28 cellular contexts compared by ENCODE assay signal in the genomic region with DNA sequence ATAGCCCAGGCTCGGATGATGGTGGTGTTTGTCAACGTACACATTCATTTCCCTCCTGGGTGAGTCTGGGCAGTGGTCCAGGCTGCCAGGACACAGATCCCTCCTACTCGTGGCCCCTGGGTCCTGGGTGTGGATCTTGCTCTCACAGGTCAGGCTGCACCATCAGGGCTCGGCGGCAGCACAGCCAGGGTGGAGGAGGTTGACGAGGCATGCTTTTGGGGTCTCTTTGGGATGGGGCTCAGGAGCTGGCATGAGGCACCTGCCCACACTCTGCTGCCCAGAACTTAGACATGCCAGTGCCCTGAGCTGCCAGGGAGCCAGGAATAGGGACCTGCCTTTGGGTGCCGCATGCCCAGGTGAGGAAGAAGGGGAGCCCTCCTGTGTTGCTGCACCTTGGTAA.
"Had no signal": no experiment of that assay in that cellular context is flagged by ENCODE, and none has a peak within 500 bp of the region (broad histone marks: within the 10 kb centered on the region; RNA-seq: fewer than 3 reads in every experiment).

No MANE protein-coding gene starts in this region.

- H3K9me3 ChIP-seq: adrenal gland, body of pancreas, colonic mucosa, esophagus squamous epithelium had no signal

- H3K4me3 ChIP-seq: adrenal gland, body of pancreas, colonic mucosa, esophagus squamous epithelium had no signal

- H3K27ac Mint-ChIP-seq: activated B cell treated with CpG ODN at 0.5 μM for 24 hours; activated CD8-positive, alpha-beta T cell treated with anti-CD3 and anti-CD28 coated beads for 36 hours; activated naive CD8-positive, alpha-beta T cell; activated T-helper 17 cell treated with anti-CD3 and anti-CD28 coated beads, Interleukin-2, amount 50 U/mL, for 72 hours; T-helper 17 cell; T-helper 2 cell treated with Interferon-gamma antibody and Interleukin-4, amounts not matched to agents 5 μg/mL and 100 μg/mL, for 36 hours had no signal

- H3K27ac ChIP-seq: adrenal gland, body of pancreas, colonic mucosa, epithelial cell of prostate, esophagus squamous epithelium, WERI-Rb-1 had no signal

- H3K36me3 Mint-ChIP-seq: activated naive CD8-positive, alpha-beta T cell had no signal

- H3K36me3 ChIP-seq: adrenal gland, colonic mucosa, esophagus squamous epithelium, WERI-Rb-1 had no signal

- DNase-seq: activated B cell treated with CpG ODN at 0.5 μM for 24 hours; activated CD4-positive, alpha-beta T cell treated with anti-CD3 and anti-CD28 coated beads for 48 hours; activated CD4-positive, alpha-beta T cell treated with anti-CD3 and anti-CD28 coated beads, Interleukin-2, amount 50 U/mL, for 1 hour; activated CD4-positive, alpha-beta T cell treated with anti-CD3 and anti-CD28 coated beads, Interleukin-2, amount 50 U/mL, for 48 hours; activated CD8-positive, alpha-beta memory T cell treated with anti-CD3 and anti-CD28 coated beads for 24 hours; activated CD8-positive, alpha-beta T cell treated with anti-CD3 and anti-CD28 coated beads for 36 hours; activated effector memory CD4-positive, alpha-beta T cell treated with Interleukin-2 at 50 U/mL for 16 hours; activated gamma-delta T cell treated with Interleukin-2 at 50 U/mL for 16 hours; activated naive CD4-positive, alpha-beta T cell treated with anti-CD3 and anti-CD28 coated beads, Interleukin-2, amount 50 U/mL, for 16 hours; activated naive CD4-positive, alpha-beta T cell treated with Interleukin-2 at 50 U/mL for 16 hours; activated T-cell treated with anti-CD3 and anti-CD28 coated beads, Interleukin-2, amount 50 U/mL, for 4 hours; adrenal gland; amygdala; body of pancreas; caudate nucleus; colonic mucosa; effector CD8-positive, alpha-beta T cell; esophagus squamous epithelium; foreskin melanocyte; T-helper 1 cell; T-helper 17 cell; T1000; WERI-Rb-1 had no signal

- ATAC-seq: activated CD4-positive, CD25-positive, alpha-beta regulatory T cell treated with anti-CD3 and anti-CD28 coated beads, Interleukin-2, amount 50 U/mL, for 24 hours; activated CD8-positive, alpha-beta T cell treated with anti-CD3 and anti-CD28 coated beads for 36 hours; activated T-cell treated with anti-CD3 and anti-CD28 coated beads, Interleukin-2, amount 50 U/mL, for 4 hours; activated T-helper 17 cell treated with anti-CD3 and anti-CD28 coated beads, Interleukin-2, amount 50 U/mL, for 72 hours; body of pancreas; T-helper 17 cell had no signal

- H3K4me1 ChIP-seq: adrenal gland, colonic mucosa had no signal

- H3K9me3 Mint-ChIP-seq: activated B cell treated with CpG ODN at 0.5 μM for 24 hours; activated CD8-positive, alpha-beta T cell treated with anti-CD3 and anti-CD28 coated beads for 36 hours; activated T-cell treated with anti-CD3 and anti-CD28 coated beads, Interleukin-2, amount 50 U/mL, for 4 hours; activated T-helper 17 cell treated with anti-CD3 and anti-CD28 coated beads, Interleukin-2, amount 50 U/mL, for 72 hours; T-helper 2 cell treated with Interferon-gamma antibody and Interleukin-4, amounts not matched to agents 5 μg/mL and 100 μg/mL, for 36 hours had no signal

- H3K27me3 Mint-ChIP-seq: activated T-helper 17 cell treated with anti-CD3 and anti-CD28 coated beads, Interleukin-2, amount 50 U/mL, for 72 hours had no signal

- H3K27me3 ChIP-seq: colonic mucosa had no signal

- H3K4me1 Mint-ChIP-seq: activated T-helper 17 cell treated with anti-CD3 and anti-CD28 coated beads, Interleukin-2, amount 50 U/mL, for 72 hours had no signal

- H3K4me3 Mint-ChIP-seq: activated B cell treated with CpG ODN at 0.5 μM for 24 hours; activated CD8-positive, alpha-beta T cell treated with anti-CD3 and anti-CD28 coated beads for 36 hours; activated naive CD8-positive, alpha-beta T cell; activated T-cell treated with anti-CD3 and anti-CD28 coated beads, Interleukin-2, amount 50 U/mL, for 4 hours; activated T-helper 17 cell treated with anti-CD3 and anti-CD28 coated beads, Interleukin-2, amount 50 U/mL, for 72 hours; T-helper 17 cell; T-helper 2 cell treated with Interferon-gamma antibody and Interleukin-4, amounts not matched to agents 5 μg/mL and 100 μg/mL, for 36 hours had no signal
